Comparison of ENCODE assay signal across 18 cellular contexts in genomic region chr3:46429671-46430070, GRCh38. TPM values are rescaled to one million over a fixed set of nuclear protein-coding genes. Genes with fewer than 3 reads are reported as not detected.
"Had no signal": no experiment of that assay in that cellular context is flagged by ENCODE, and none has a peak within 500 bp of the region (broad histone marks: within the 10 kb centered on the region; RNA-seq: fewer than 3 reads in every experiment).

No MANE protein-coding gene starts in this region.

- H3K27me3 Mint-ChIP-seq: activated CD8-positive, alpha-beta T cell treated with anti-CD3 and anti-CD28 coated beads for 36 hours; T-helper 17 cell had no signal

- DNase-seq: activated CD4-positive, alpha-beta T cell treated with anti-CD3 and anti-CD28 coated beads for 48 hours; activated CD8-positive, alpha-beta T cell treated with anti-CD3 and anti-CD28 coated beads for 36 hours; activated effector memory CD4-positive, alpha-beta T cell treated with Interleukin-2 at 50 U/mL for 16 hours; activated naive CD4-positive, alpha-beta T cell treated with anti-CD3 and anti-CD28 coated beads, Interleukin-2, amount 50 U/mL, for 16 hours; activated T-cell treated with anti-CD3 and anti-CD28 coated beads, Interleukin-2, amount 50 U/mL, for 4 hours; heart right ventricle; naive thymus-derived CD4-positive, alpha-beta T cell; nucleus accumbens; stimulated activated CD4-positive, alpha-beta T cell treated with anti-CD3 and anti-CD28 coated beads, Interleukin-15, amount 100 ng/mL, for 24 hours; stimulated activated CD4-positive, alpha-beta T cell treated with anti-CD3 and anti-CD28 coated beads, Interleukin-4, amount 100 ng/mL, for 24 hours; stimulated activated naive CD4-positive, alpha-beta T cell treated with Interleukin-2 at 50 U/mL for 16 hours; substantia nigra; T-helper 17 cell; upper lobe of left lung had no signal

- H3K27ac ChIP-seq: heart right ventricle, right atrium auricular region, upper lobe of left lung had no signal

- H3K27ac Mint-ChIP-seq: activated CD8-positive, alpha-beta T cell treated with anti-CD3 and anti-CD28 coated beads for 36 hours; naive thymus-derived CD4-positive, alpha-beta T cell; T-helper 17 cell had no signal

- H3K4me3 Mint-ChIP-seq: activated CD8-positive, alpha-beta T cell treated with anti-CD3 and anti-CD28 coated beads for 36 hours; activated T-cell treated with anti-CD3 and anti-CD28 coated beads, Interleukin-2, amount 50 U/mL, for 4 hours; naive thymus-derived CD4-positive, alpha-beta T cell; T-helper 17 cell had no signal

- H3K36me3 ChIP-seq: right atrium auricular region, upper lobe of left lung had no signal

- ATAC-seq: activated CD8-positive, alpha-beta T cell treated with anti-CD3 and anti-CD28 coated beads for 36 hours; activated T-cell treated with anti-CD3 and anti-CD28 coated beads, Interleukin-2, amount 50 U/mL, for 4 hours; heart right ventricle; left lobe of liver; naive thymus-derived CD4-positive, alpha-beta T cell; T-helper 17 cell had no signal

- H3K4me3 ChIP-seq: heart right ventricle, right atrium auricular region, upper lobe of left lung had no signal

- H3K27me3 ChIP-seq: heart right ventricle, right atrium auricular region, upper lobe of left lung had no signal

- H3K9me3 ChIP-seq: right atrium auricular region had no signal

RNA-seq across cellular contexts. Expression of gene LTF, which starts 35.0 kb away (rescaled TPM):
- total RNA-seq: activated CD8-positive, alpha-beta T cell treated with anti-CD3 and anti-CD28 coated beads for 36 hours; activated T-cell treated with anti-CD3 and anti-CD28 coated beads, Interleukin-2, amount 50 U/mL, for 4 hours; fibroblast of lung; T-helper 17 cell had no signal

RNA-seq across cellular contexts. Expression of gene CCR5, which starts 58.9 kb away (rescaled TPM):
- total RNA-seq: lung microvascular endothelial cell had no signal
